In genomic region chr13:44927953-44928352, GRCh38 we compare ENCODE assay signal across 22 cellular contexts.
DNase-seq lines count a peak whose midpoint lies in the region; ATAC-seq and TF ChIP-seq lines count a peak whose summit lies in the region.
"Had no signal": no experiment of that assay in that cellular context is flagged by ENCODE, and none has a peak within 500 bp of the region (broad histone marks: within the 10 kb centered on the region; RNA-seq: fewer than 3 reads in every experiment).

No MANE protein-coding gene starts in this region.

- peaks cover 3% of the 10 kb centered on the region; the same call in 1 of the 2 replicates for H3K4me1 ChIP-seq in IMR-90 (ENCODE audit: control insufficient read depth, insufficient read depth, low read length)
- H3K4me1 ChIP-seq in mesenchymal stem cell (ENCODE audit: control insufficient read depth, insufficient read depth, low read depth, low read length): peaks cover 13% of the 10 kb centered on the region
- no peaks in the 10 kb centered on the region for H3K4me1 ChIP-seq in body of pancreas

- TF ChIP-seq CTCF in IMR-90 (conservative IDR thresholded peaks at IDR 0.05; ENCODE audit: low read depth, low read length) (no peak), fibroblast of the aortic adventitia (IDR thresholded peaks at IDR 0.05; ENCODE audit: insufficient read depth, low read length) (no peak), body of pancreas (IDR thresholded peaks at IDR 0.05) (no peak)

- H2BK15ac ChIP-seq in IMR-90 (ENCODE audit: low read depth, low read length): no peak overlapping the region
- H2BK15ac ChIP-seq in mesenchymal stem cell (ENCODE audit: low read depth, poor library complexity, severe bottlenecking): no peak overlapping the region

- no peaks in the 10 kb centered on the region for H4K20me1 ChIP-seq in IMR-90 (ENCODE audit: insufficient read depth, low read length)
- H4K20me1 ChIP-seq: BLaER1 treated with 17β-estradiol and CSF1 and Interleukin-3, amounts not matched to agents 10 nM and 100 nM had no signal

- no peak overlapping the region for H2BK20ac ChIP-seq in IMR-90 (ENCODE audit: low read depth, low read length)

- DNase-seq in IMR-90 (peak; percentile 45), astrocyte of the hippocampus (ENCODE audit: low read depth, low spot score) (peak; percentile 63), fibroblast of the aortic adventitia (ENCODE audit: low read depth) (peak; percentile 9), mesenchymal stem cell (peak; percentile 32), AG08395 (ENCODE audit: low spot score) (no peak), activated gamma-delta T cell treated with Interleukin-2 at 50 U/mL for 16 hours (no peak), body of pancreas (no peak)
- DNase-seq: AML-193; BE2C; CD4-positive, alpha-beta T cell; CD8-positive, alpha-beta memory T cell; DMS 273 treated with DMSO at 0.1 percent for 48 hours; DMS79; EL; GDM1; GM23248; H7; HCEC 1CT had no signal

- H3K36me3 ChIP-seq in IMR-90 (ENCODE audit: control insufficient read depth, insufficient read depth, low read length) (no peaks in the 10 kb centered on the region), mesenchymal stem cell (ENCODE audit: control insufficient read depth in 1 of 2, insufficient read depth in 2 of 2, low read depth in 1 of 2, low read length in 2 of 2) (no peaks in the 10 kb centered on the region), body of pancreas (replicated peaks in 1 of 2; ENCODE audit: insufficient read depth in 1 of 2, low read depth in 2 of 2) (no peaks in the 10 kb centered on the region)
- H3K36me3 ChIP-seq: BE2C; BLaER1 treated with 17β-estradiol and CSF1 and Interleukin-3, amounts not matched to agents 10 nM and 100 nM had no signal

- ATAC-seq in IMR-90 (ENCODE audit: low read depth) (peak; percentile 59), GM18519 (IDR thresholded peaks at IDR 0.05; ENCODE audit: low FRiP score, unreplicated experiment) (no peak), body of pancreas (no peak)
- ATAC-seq: GM12878 had no signal

- intact Hi-C loops in IMR-90 (cut with micrococcal nuclease): no loop called here
- intact Hi-C loops in body of pancreas (cut with DNase I): no loop called here

- peaks cover 8% of the 10 kb centered on the region for H3K9me1 ChIP-seq in IMR-90 (ENCODE audit: insufficient read depth, low read length)

- H4K5ac ChIP-seq in IMR-90 (ENCODE audit: low read depth, low read length): no peak overlapping the region

- H2AK9ac ChIP-seq in IMR-90 (replicated peaks; ENCODE audit: low read depth, low read length, poor library complexity): no peak overlapping the region

- H3K27ac ChIP-seq in IMR-90 (ENCODE audit: insufficient read depth, low read length) (no peak overlapping the region), mesenchymal stem cell (ENCODE audit: low read length, poor library complexity, severe bottlenecking) (no peak overlapping the region), body of pancreas (no peak overlapping the region)
- H3K27ac ChIP-seq: 22Rv1; BLaER1 treated with 17β-estradiol and CSF1 and Interleukin-3, amounts not matched to agents 10 nM and 100 nM; GM23248 had no signal

- no peak overlapping the region for H4K8ac ChIP-seq in IMR-90 (ENCODE audit: low read depth in 2 of 2, low read length in 2 of 2)
- H4K8ac ChIP-seq in mesenchymal stem cell (ENCODE audit: low read length): no peak overlapping the region

- H3K27me3 ChIP-seq in IMR-90 (ENCODE audit: control insufficient read depth, insufficient read depth, low read length): 0 out of 2 replicates have a peak, but pooled peaks cover 4% of the 10 kb centered on the region
- H3K27me3 ChIP-seq in mesenchymal stem cell (ENCODE audit: control insufficient read depth in 1 of 2, insufficient read depth in 1 of 2, low read length in 2 of 2): peaks cover 0 to 7% of the 10 kb centered on the region in 2 experiments
- no peaks in the 10 kb centered on the region for H3K27me3 ChIP-seq in body of pancreas
- H3K27me3 ChIP-seq: BE2C; BLaER1 treated with 17β-estradiol and CSF1 and Interleukin-3, amounts not matched to agents 10 nM and 100 nM had no signal

- dilution Hi-C loops in IMR-90 (cut with HindIII; ENCODE audit: low sequenced_read_pairs, unreplicated experiment): no loop called here

- H3K18ac ChIP-seq in IMR-90 (ENCODE audit: low read depth, low read length) (no peak overlapping the region), mesenchymal stem cell (ENCODE audit: low read depth in 1 of 2, low read length in 2 of 2) (no peak overlapping the region)

- no peak overlapping the region for H3K56ac ChIP-seq in IMR-90 (ENCODE audit: extremely low read depth, insufficient read depth, low read length)

- H2BK5ac ChIP-seq in IMR-90 (ENCODE audit: low read depth, low read length, poor library complexity, severe bottlenecking): no peak overlapping the region
- H2BK5ac ChIP-seq in mesenchymal stem cell (ENCODE audit: low read depth, low read length, poor library complexity, severe bottlenecking): no peak overlapping the region

- no peak overlapping the region for H2BK12ac ChIP-seq in mesenchymal stem cell (ENCODE audit: low read length in 2 of 2)

- BruUV-seq in IMR-90 (replicated peaks; lab: Mats Ljungman, UMichigan): no TSS peak

- POLR2A ChIA-PET in IMR-90 (lab: Charles Lee; ENCODE audit: unreplicated experiment): interaction anchor here (1.5 kb wide), 1 partner anchor 10 kb away, joined by 7 read pairs; no protein-coding TSS in a partner anchor

- H2BK120ac ChIP-seq in IMR-90 (ENCODE audit: low read depth, low read length) (no peak overlapping the region), mesenchymal stem cell (ENCODE audit: low read depth, low read length) (no peak overlapping the region)

- H4K91ac ChIP-seq in IMR-90 (ENCODE audit: insufficient read depth, low read depth, low read length) (no peak overlapping the region), mesenchymal stem cell (ENCODE audit: low read length) (no peak overlapping the region)

- TF ChIP-seq POLR2A in IMR-90 (IDR thresholded peaks at IDR 0.05; ENCODE audit: low read depth, low read length): no peak
- TF ChIP-seq POLR2A in body of pancreas (IDR thresholded peaks at IDR 0.05): no peak

- H3K9me3 ChIP-seq in IMR-90 (ENCODE audit: control insufficient read depth, insufficient read depth, low read length): no peaks in the 10 kb centered on the region
- H3K9me3 ChIP-seq in mesenchymal stem cell (ENCODE audit: control insufficient read depth, low read length): no peaks in the 10 kb centered on the region
- no peaks in the 10 kb centered on the region for H3K9me3 ChIP-seq in body of pancreas
- H3K9me3 ChIP-seq: BE2C; BLaER1 treated with 17β-estradiol and CSF1 and Interleukin-3, amounts not matched to agents 10 nM and 100 nM had no signal

- no peak overlapping the region for H3K4me3 ChIP-seq in IMR-90 (ENCODE audit: insufficient read depth, low read depth, low read length)
- no peak overlapping the region for H3K4me3 ChIP-seq in fibroblast of the aortic adventitia (ENCODE audit: low read depth, low read length)
- no peak overlapping the region for H3K4me3 ChIP-seq in mesenchymal stem cell (ENCODE audit: insufficient read depth in 1 of 2, low read depth in 1 of 2, low read length in 2 of 2)
- no peak overlapping the region for H3K4me3 ChIP-seq in body of pancreas
- H3K4me3 ChIP-seq: BLaER1 treated with 17β-estradiol and CSF1 and Interleukin-3, amounts not matched to agents 10 nM and 100 nM; GM12878; GM23248 had no signal

- WGBS in IMR-90 (ENCODE audit: extremely low coverage in 2 of 2, insufficient read length in 1 of 2), 2 experiments: no CpG with 5 or more reads among the region's 4 CpGs
- WGBS in mesenchymal stem cell: 52% methylated on average over 2 of the region's 4 CpGs
- 51 to 57% methylated on average over 4 of the region's 4 CpGs for WGBS in body of pancreas, 2 donors

- TF ChIP-seq RAD21 in IMR-90 (IDR thresholded peaks at IDR 0.05; ENCODE audit: low read length): no peak

- H2AFZ ChIP-seq in IMR-90 (replicated peaks; ENCODE audit: low read length, poor library complexity) (no peak overlapping the region), mesenchymal stem cell (ENCODE audit: low read depth, low read length) (no peak overlapping the region)
- H2AFZ ChIP-seq: GM23248 had no signal

- H3K4ac ChIP-seq in IMR-90 (ENCODE audit: low read depth, low read length) (no peak overlapping the region), mesenchymal stem cell (ENCODE audit: low read depth in 1 of 2, low read length in 2 of 2) (no peak overlapping the region)

- H2AK5ac ChIP-seq in IMR-90 (ENCODE audit: low read depth, low read length) (no peak overlapping the region), mesenchymal stem cell (ENCODE audit: low read length, severe bottlenecking) (no peak overlapping the region)

- H3K4me2 ChIP-seq in IMR-90 (ENCODE audit: low read depth, low read length) (no peak overlapping the region), mesenchymal stem cell (ENCODE audit: low read length, poor library complexity, severe bottlenecking) (no peak overlapping the region)
- H3K4me2 ChIP-seq: BLaER1 treated with 17β-estradiol and CSF1 and Interleukin-3, amounts not matched to agents 10 nM and 100 nM had no signal

- H3K23ac ChIP-seq in IMR-90 (ENCODE audit: low read depth, low read length): no peak overlapping the region
- no peak overlapping the region for H3K23ac ChIP-seq in mesenchymal stem cell (ENCODE audit: low read length in 2 of 2)

- CTCF ChIA-PET in IMR-90 (lab: Yijun Ruan, JAX): interaction anchor here (1.2 to 1.3 kb wide), 2 partner anchors 10 to 1023 kb away, joined by 3 read pairs; no protein-coding TSS in a partner anchor

- H3K9ac ChIP-seq in IMR-90 (ENCODE audit: low read depth, low read length) (no peak overlapping the region), mesenchymal stem cell (ENCODE audit: low read length) (no peak overlapping the region)
- H3K9ac ChIP-seq: BLaER1 treated with 17β-estradiol and CSF1 and Interleukin-3, amounts not matched to agents 10 nM and 100 nM; GM23248 had no signal

- H3K14ac ChIP-seq in IMR-90 (replicated peaks; ENCODE audit: low read depth, low read length) (0 out of 2 replicates have a peak overlapping the region, but pooled peaks have one; percentile 31), mesenchymal stem cell (ENCODE audit: low read length in 2 of 2) (no peak overlapping the region)

- H3K79me1 ChIP-seq in IMR-90 (ENCODE audit: low read depth in 1 of 2, low read length in 2 of 2) (no peaks in the 10 kb centered on the region), mesenchymal stem cell (replicated peaks; ENCODE audit: low read length, poor library complexity, severe bottlenecking) (no peaks in the 10 kb centered on the region)

- in situ Hi-C loops in IMR-90 (cut with MboI; ENCODE audit: low sequenced_read_pairs): no loop called here

TF ChIP-seq in IMR-90, 13 proteins besides CTCF, POLR2A, EP300 and RAD21:
- TF ChIP-seq BHLHE40 (IDR thresholded peaks at IDR 0.05; ENCODE audit: low read depth, low read length) (no peak), RFX5 (IDR thresholded peaks at IDR 0.05; ENCODE audit: low read depth, low read length) (no peak)

Comparison
In these comparisons a context has a peak if more than half of its experiments do, and no peak if none do; other contexts are left out.
1. DNase-seq: peak in IMR-90 (single experiment), astrocyte of the hippocampus (single experiment), fibroblast of the aortic adventitia (single experiment) and mesenchymal stem cell (single experiment); none in AG08395 (single experiment), activated gamma-delta T cell treated with Interleukin-2 at 50 U/mL for 16 hours (single experiment) and body of pancreas (0 of 4).